20 cellular contexts compared by ENCODE assay signal in the genomic region with DNA sequence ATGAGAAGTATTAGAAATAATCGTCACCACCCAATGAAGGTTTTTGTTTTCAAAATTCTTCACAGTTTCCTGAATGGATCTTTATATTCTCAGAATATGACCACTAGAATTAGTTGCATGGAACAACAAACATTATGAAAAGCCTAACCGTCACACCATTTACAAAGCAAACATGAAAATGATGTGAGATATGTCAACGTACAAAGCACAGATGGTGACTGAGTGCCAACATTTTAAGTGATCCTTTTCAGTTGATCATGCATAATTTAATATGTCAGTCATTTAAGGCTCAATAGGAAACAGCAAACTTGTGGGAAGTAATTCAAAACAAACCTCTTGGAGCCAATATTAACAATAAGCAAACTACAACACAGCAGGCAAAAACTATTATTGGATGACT.
A peak's percentile ranks its signal among the peaks of the same experiment; 100 is the strongest.
DNase-seq lines count a peak whose midpoint lies in the region; ATAC-seq and TF ChIP-seq lines count a peak whose summit lies in the region.
"Had no signal": no experiment of that assay in that cellular context is flagged by ENCODE, and none has a peak within 500 bp of the region (broad histone marks: within the 10 kb centered on the region; RNA-seq: fewer than 3 reads in every experiment).

No MANE protein-coding gene starts in this region.

- H3K36me3 ChIP-seq in gastrocnemius medialis, result no peaks in the 10 kb centered on the region

- H3K27ac ChIP-seq in gastrocnemius medialis, result no peak overlapping the region
- H3K27ac ChIP-seq: HL-60 had no signal

- no peak overlapping the region for H3K4me3 ChIP-seq in gastrocnemius medialis
- H3K4me3 ChIP-seq: GM12878 had no signal

- ATAC-seq in gastrocnemius medialis, result no peak
- ATAC-seq in HG03460 (IDR thresholded peaks at IDR 0.05; ENCODE audit: unreplicated experiment), result no peak
- ATAC-seq: activated CD8-positive, alpha-beta T cell treated with anti-CD3 and anti-CD28 coated beads, Interleukin-2, amount 10 ng/mL, durations not matched to agents 7 days and 5 days; activated naive CD4-positive, alpha-beta T cell treated with anti-CD3 and anti-CD28 coated beads, Interleukin-2, amount 50 U/mL, for 72 hours; activated T-cell treated with anti-CD3 and anti-CD28 coated beads, Interleukin-2, amount 50 U/mL, for 4 hours; GM12878; left ventricle myocardium superior; Panc1 had no signal

- TF ChIP-seq CTCF in gastrocnemius medialis (IDR thresholded peaks at IDR 0.05 in 4 of 5, conservative IDR thresholded peaks at IDR 0.05 in 1 of 5), result no peak

- H3K27me3 ChIP-seq in gastrocnemius medialis, result no peaks in the 10 kb centered on the region

- no peaks in the 10 kb centered on the region for H3K9me3 ChIP-seq in gastrocnemius medialis

- TF ChIP-seq POLR2A in gastrocnemius medialis (IDR thresholded peaks at IDR 0.05), result no peak

- in situ Hi-C loops in gastrocnemius medialis (cut with MboI; ENCODE audit: low sequenced_read_pairs in 4 of 4), result no loop called here

- intact Hi-C loops in gastrocnemius medialis (cut with DNase I; ENCODE audit: low total_unique reads), result no loop called here

- no peaks in the 10 kb centered on the region for H3K4me1 ChIP-seq in gastrocnemius medialis

- DNase-seq in NCI-H446 treated with DMSO at 0.1 percent for 48 hours (lab: John Stamatoyannopoulos, UW), result peak; percentile 29
- no peak for DNase-seq in NCI-H446 (lab: John Stamatoyannopoulos, UW)
- peak; percentile 98 for DNase-seq in NCI-H2081 treated with DMSO at 0.1 percent for 48 hours (lab: John Stamatoyannopoulos, UW)
- DNase-seq in NCI-H748 treated with DMSO at 0.1 percent for 48 hours (lab: John Stamatoyannopoulos, UW), result peak; percentile 98
- no peak for DNase-seq in stimulated activated CD4-positive, alpha-beta T cell treated with anti-CD3 and anti-CD28 coated beads, Interleukin-4, amount 100 ng/mL, for 4 hours
- no peak for DNase-seq in gastrocnemius medialis
- DNase-seq in superior temporal gyrus (ENCODE audit: extremely low spot score), result no peak
- DNase-seq: activated B cell treated with CpG ODN at 0.5 μM for 24 hours; activated CD8-positive, alpha-beta T cell treated with anti-CD3 and anti-CD28 coated beads, Interleukin-2, amount 10 ng/mL, durations not matched to agents 7 days and 5 days; activated T-cell treated with anti-CD3 and anti-CD28 coated beads, Interleukin-2, amount 50 U/mL, for 4 hours; effector memory CD4-positive, alpha-beta T cell; left ventricle myocardium superior; MM.1S; small intestine; stimulated activated CD4-positive, alpha-beta T cell treated with anti-CD3 and anti-CD28 coated beads, Interleukin-4, amount 100 ng/mL, for 24 hours had no signal

Comparison
In these comparisons a context has a peak if more than half of its experiments do, and no peak if none do; other contexts are left out.
1. DNase-seq: peak in NCI-H446 treated with DMSO at 0.1 percent for 48 hours (single experiment), NCI-H2081 treated with DMSO at 0.1 percent for 48 hours (single experiment) and NCI-H748 treated with DMSO at 0.1 percent for 48 hours (single experiment); none in NCI-H446 (0 of 2), stimulated activated CD4-positive, alpha-beta T cell treated with anti-CD3 and anti-CD28 coated beads, Interleukin-4, amount 100 ng/mL, for 4 hours (0 of 2), gastrocnemius medialis (0 of 2) and superior temporal gyrus (single experiment).